ENCODE assay signal across 21 cellular contexts in the genomic region with DNA sequence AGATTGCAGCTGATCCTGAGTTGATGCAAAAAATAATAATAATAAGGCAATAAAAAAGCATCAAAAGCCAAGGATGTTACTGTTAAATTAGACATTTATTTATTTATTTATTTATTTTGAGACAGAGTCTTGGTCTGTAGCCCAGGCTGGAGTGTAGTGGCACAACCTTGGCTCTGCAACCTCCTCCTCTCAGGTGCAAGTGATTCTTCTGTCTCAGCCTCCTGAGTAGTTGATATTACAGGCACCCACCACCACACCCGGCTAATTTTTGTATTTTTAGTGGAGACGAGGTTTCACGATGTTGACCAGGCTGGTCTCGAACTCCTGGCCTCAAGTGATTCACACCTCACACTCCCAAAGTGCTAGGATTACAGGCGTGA.
DNase-seq lines count a peak whose midpoint lies in the region; ATAC-seq, FAIRE-seq and TF ChIP-seq lines count a peak whose summit lies in the region.
"Had no signal": no experiment of that assay in that cellular context is flagged by ENCODE, and none has a peak within 500 bp of the region (broad histone marks: within the 10 kb centered on the region; RNA-seq: fewer than 3 reads in every experiment).

No MANE protein-coding gene starts in this region.

- in situ Hi-C loops in HepG2 (cut with HindIII; ENCODE audit: extremely low pct_ligation_motif_present, low pct_unique_long_range_greater_than_20kb), result no loop called here

- H2AFZ ChIP-seq in HepG2 (ENCODE audit: low read length), result no peak overlapping the region
- H2AFZ ChIP-seq: GM23338 had no signal

- peaks cover 2% of the 10 kb centered on the region; the same call in 1 of the 2 replicates for H3K4me1 ChIP-seq in HEK293 (ENCODE audit: control insufficient read depth, insufficient read depth, low read length)
- H3K4me1 ChIP-seq in cardiac muscle cell (ENCODE audit: low read depth), result peaks cover 12% of the 10 kb centered on the region
- H3K4me1 ChIP-seq in HepG2 (ENCODE audit: insufficient read depth, low read length), result peaks cover 52% of the 10 kb centered on the region
- peaks cover 13 to 26% (median 22%) of the 10 kb centered on the region in 3 donors for H3K4me1 ChIP-seq in skeletal muscle tissue (ENCODE audit: control insufficient read depth in 3 of 3, insufficient read depth in 3 of 3, low read length in 3 of 3)

- BruUV-seq in HepG2 (replicated peaks; lab: Mats Ljungman, UMichigan), result TSS peak; percentile 97

- H3K9me3 ChIP-seq in HEK293 (ENCODE audit: control insufficient read depth, insufficient read depth, low read depth, low read length), result no peaks in the 10 kb centered on the region
- H3K9me3 ChIP-seq in cardiac muscle cell (ENCODE audit: low read depth), result no peaks in the 10 kb centered on the region
- H3K9me3 ChIP-seq in HepG2 (ENCODE audit: low read length), result no peaks in the 10 kb centered on the region
- H3K9me3 ChIP-seq in skeletal muscle tissue (ENCODE audit: control insufficient read depth in 3 of 3, low read length in 3 of 3), result no peaks in the 10 kb centered on the region

- POLR2A ChIA-PET in HEK293 (lab: Yijun Ruan, JAX), result no interaction called here
- POLR2A ChIA-PET in HepG2 (lab: Yijun Ruan, JAX), result interaction anchor here (1.2 kb wide), 1 partner anchor 9 kb away, joined by 3 read pairs; no protein-coding TSS in a partner anchor

- H3K36me3 ChIP-seq in HEK293 (ENCODE audit: control insufficient read depth in 2 of 2, insufficient read depth in 1 of 2, low read length in 2 of 2) (no peaks in the 10 kb centered on the region), cardiac muscle cell (no peaks in the 10 kb centered on the region), HepG2 (replicated peaks in 1 of 2; ENCODE audit: control insufficient read depth in 1 of 2, insufficient read depth in 2 of 2, low read length in 2 of 2) (no peaks in the 10 kb centered on the region), skeletal muscle tissue (ENCODE audit: control insufficient read depth in 3 of 3, insufficient read depth in 3 of 3, low read length in 3 of 3) (no peaks in the 10 kb centered on the region)

- no peak for ATAC-seq in HepG2
- no peak for ATAC-seq in HG03460 (IDR thresholded peaks at IDR 0.05; ENCODE audit: unreplicated experiment)

- H3K79me2 ChIP-seq in HepG2 (ENCODE audit: insufficient read depth, low read length), result no peaks in the 10 kb centered on the region

- TF ChIP-seq RAD21 in HepG2 (CRISPR knock-in tag; IDR thresholded peaks at IDR 0.05), result no peak

- WGBS in HepG2 (ENCODE audit: low lambda C conversion rate), result 98% methylated on average over 5 of the region's 5 CpGs

- no peaks in the 10 kb centered on the region for H4K20me1 ChIP-seq in HepG2 (ENCODE audit: insufficient read depth, low read length)

- H3K27ac ChIP-seq in HEK293 (ENCODE audit: extremely low read depth, low read depth, low read length) (no peak overlapping the region), cardiac muscle cell (peak overlapping the region; percentile 55), HepG2 (ENCODE audit: extremely low read length, insufficient read depth, low read length) (peak overlapping the region; percentile 70), skeletal muscle tissue (ENCODE audit: low read depth, low read length) (peak overlapping the region; percentile 93)

- TF ChIP-seq EP300 in HepG2 (IDR thresholded peaks at IDR 0.05; ENCODE audit: low read depth in 2 of 2, low read length in 2 of 2) (no peak), HepG2 (CRISPR knock-in tag; IDR thresholded peaks at IDR 0.05; ENCODE audit: borderline replicate concordance) (no peak)

- peak overlapping the region; percentile 55 for H3K4me2 ChIP-seq in HepG2 (ENCODE audit: low read depth, low read length)

- DNase-seq in cardiac muscle cell (ENCODE audit: low read depth in 1 of 2, low spot score in 1 of 2) (no peak), HepG2 (ENCODE audit: low spot score) (no peak), NK-92 (lab: John Stamatoyannopoulos, UW; ENCODE audit: unreplicated experiment) (no peak), HuH-7.5 (ENCODE audit: low spot score) (no peak)
- DNase-seq: ACHN, C1 segment of cervical spinal cord, DMS79, HCEC 1CT, KBM-7, NCI-H1105 treated with DMSO at 0.1 percent for 48 hours, NCI-H1694, NCI-H2081 treated with DMSO at 0.1 percent for 48 hours, NCI-H510A, NCI-H748 treated with DMSO at 0.1 percent for 48 hours, SIG-M5 had no signal

- no peak for TF ChIP-seq POLR2A in HepG2 (IDR thresholded peaks at IDR 0.05; ENCODE audit: insufficient read depth in 1 of 2, low read depth in 2 of 2, low read length in 2 of 2)

- H3K27me3 ChIP-seq in cardiac muscle cell (no peaks in the 10 kb centered on the region), HepG2 (ENCODE audit: control insufficient read depth in 1 of 2, insufficient read depth in 2 of 2, low read length in 2 of 2) (no peaks in the 10 kb centered on the region), skeletal muscle tissue (ENCODE audit: control insufficient read depth in 3 of 3, insufficient read depth in 3 of 3, low read length in 3 of 3) (no peaks in the 10 kb centered on the region)

- no peak overlapping the region for H3K4me3 ChIP-seq in HEK293 (ENCODE audit: low read depth, low read length)
- no peak overlapping the region for H3K4me3 ChIP-seq in cardiac muscle cell
- no peak overlapping the region for H3K4me3 ChIP-seq in HepG2 (replicated peaks in 1 of 3; ENCODE audit: insufficient read depth in 1 of 3, low read depth in 2 of 3, low read length in 3 of 3)
- H3K4me3 ChIP-seq in skeletal muscle tissue (ENCODE audit: low read length in 3 of 3), result no peak overlapping the region
- H3K4me3 ChIP-seq: GM23338 had no signal

- H3K9ac ChIP-seq in HepG2 (ENCODE audit: insufficient read depth, low read depth, low read length), result no peak overlapping the region
- H3K9ac ChIP-seq in skeletal muscle tissue (ENCODE audit: low read depth in 1 of 3, low read length in 3 of 3), result peak overlapping the region in 1 of 3 donors; percentile 72

- CTCF ChIA-PET in HEK293 (lab: Yijun Ruan, JAX), result interaction anchor here (0.5 kb wide), 2 partner anchors 204 to 824 kb away, joined by 3 to 4 read pairs; no protein-coding TSS in a partner anchor
- CTCF ChIA-PET in HepG2 (lab: Yijun Ruan, JAX; ENCODE audit: low intra/inter-chr PET ratio, low total read pairs), result no interaction called here

- no peak for FAIRE-seq in HepG2 (lab: Jason Lieb, UNC)
- FAIRE-seq: GM12892, GM18507 had no signal

- intact Hi-C loops in HepG2 (cut with micrococcal nuclease; ENCODE audit: unreplicated experiment), result loop anchor here (10.0 kb wide), 2 partner anchors 315 to 605 kb away; no protein-coding TSS in a partner anchor

- TF ChIP-seq CTCF in HEK293 (tag by site-specific recombination; IDR thresholded peaks at IDR 0.05) (no peak), cardiac muscle cell (IDR thresholded peaks at IDR 0.05; ENCODE audit: low read depth, low read length) (no peak), HepG2 (CRISPR knock-in tag; IDR thresholded peaks at IDR 0.05) (no peak)

TF ChIP-seq in HEK293, 187 proteins besides CTCF, POLR2A, EP300 and RAD21:
- no peak for TF ChIP-seq ZNF768 (tag by site-specific recombination; IDR thresholded peaks at IDR 0.05)
- peak; percentile 33; the same call in 1 of the 2 replicates for TF ChIP-seq ZNF394 (tag by site-specific recombination; IDR thresholded peaks at IDR 0.05; ENCODE audit: borderline replicate concordance)
- TF ChIP-seq ZNF426 (tag by site-specific recombination; IDR thresholded peaks at IDR 0.05), result peak; percentile 29
- TF ChIP-seq ZNF221 (tag by site-specific recombination; IDR thresholded peaks at IDR 0.05; ENCODE audit: borderline replicate concordance), result no peak
- TF ChIP-seq ZNF555 (tag by site-specific recombination; conservative IDR thresholded peaks at IDR 0.05), result no peak
- no peak for TF ChIP-seq ZNF19 (tag by site-specific recombination; IDR thresholded peaks at IDR 0.05; ENCODE audit: low read depth)

TF ChIP-seq in HepG2, 621 proteins besides CTCF, POLR2A, EP300 and RAD21:
- TF ChIP-seq CCAR2 (optimal IDR thresholded peaks at IDR 0.05; ENCODE audit: low read depth, low read length) (no peak), ZNF777 (CRISPR knock-in tag; IDR thresholded peaks at IDR 0.05) (no peak), ZFP1 (CRISPR knock-in tag; IDR thresholded peaks at IDR 0.05) (no peak), CBX1 (IDR thresholded peaks at IDR 0.05; ENCODE audit: low read depth) (no peak), CEBPG (CRISPR knock-in tag; IDR thresholded peaks at IDR 0.05) (no peak), HHEX (CRISPR knock-in tag; IDR thresholded peaks at IDR 0.05) (no peak), MED1 (CRISPR knock-in tag; IDR thresholded peaks at IDR 0.05) (no peak)
- TF ChIP-seq, protein P1, sequence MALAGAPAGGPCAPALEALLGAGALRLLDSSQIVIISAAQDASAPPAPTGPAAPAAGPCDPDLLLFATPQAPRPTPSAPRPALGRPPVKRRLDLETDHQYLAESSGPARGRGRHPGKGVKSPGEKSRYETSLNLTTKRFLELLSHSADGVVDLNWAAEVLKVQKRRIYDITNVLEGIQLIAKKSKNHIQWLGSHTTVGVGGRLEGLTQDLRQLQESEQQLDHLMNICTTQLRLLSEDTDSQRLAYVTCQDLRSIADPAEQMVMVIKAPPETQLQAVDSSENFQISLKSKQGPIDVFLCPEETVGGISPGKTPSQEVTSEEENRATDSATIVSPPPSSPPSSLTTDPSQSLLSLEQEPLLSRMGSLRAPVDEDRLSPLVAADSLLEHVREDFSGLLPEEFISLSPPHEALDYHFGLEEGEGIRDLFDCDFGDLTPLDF (CRISPR knock-in tag; IDR thresholded peaks at IDR 0.05), result no peak
TF ChIP-seq in HepG2: peak in this region for 0.
